Comparison of ENCODE assay signal across 8 cellular contexts in genomic region chr3:196941846-196942225, GRCh38. TPM values are rescaled to one million over a fixed set of nuclear protein-coding genes. Genes with fewer than 3 reads are reported as not detected.
DNase-seq lines count a peak whose midpoint lies in the region; ATAC-seq and TF ChIP-seq lines count a peak whose summit lies in the region.

No MANE protein-coding gene starts in this region.

- peak in 1 of 2 experiments; percentile 55 for DNase-seq in SJSA1 (ENCODE audit: low read depth in 1 of 2, low spot score in 2 of 2)
- DNase-seq in activated naive CD4-positive, alpha-beta T cell treated with anti-CD3 and anti-CD28 coated beads, Interleukin-2, amount 50 U/mL, for 72 hours (ENCODE audit: low spot score in 2 of 2): peak in 1 of 2 donors; percentile 65
- DNase-seq in right atrium auricular region (ENCODE audit: low spot score): no peak
- peak; percentile 17 for DNase-seq in skeletal muscle cell (ENCODE audit: low read depth)
- DNase-seq in SW480 (ENCODE audit: low spot score): no peak

- H3K9ac ChIP-seq in BLaER1 treated with 17β-estradiol and CSF1 and Interleukin-3, amounts not matched to agents 10 nM and 100 nM: peak overlapping the region; percentile 93 to 99 (median 97)

- H4K20me1 ChIP-seq in BLaER1 treated with 17β-estradiol and CSF1 and Interleukin-3, amounts not matched to agents 10 nM and 100 nM: peaks cover 13 to 70% (median 60%) of the 10 kb centered on the region in 11 experiments; a peak in 17 of 22 replicates

- peak overlapping the region; percentile 90 to 98 (median 95) for H3K4me2 ChIP-seq in BLaER1 treated with 17β-estradiol and CSF1 and Interleukin-3, amounts not matched to agents 10 nM and 100 nM

- peaks cover 51 to 59% (median 55%) of the 10 kb centered on the region in 10 experiments for H3K4me1 ChIP-seq in BLaER1 treated with 17β-estradiol and CSF1 and Interleukin-3, amounts not matched to agents 10 nM and 100 nM
- H3K4me1 ChIP-seq in SJSA1 (replicated peaks) (peaks cover 15% of the 10 kb centered on the region), right atrium auricular region (peaks cover 0 to 30% of the 10 kb centered on the region in 2 donors)

- H3K27me3 ChIP-seq in BLaER1 treated with 17β-estradiol and CSF1 and Interleukin-3, amounts not matched to agents 10 nM and 100 nM: no peaks in the 10 kb centered on the region
- H3K27me3 ChIP-seq in SJSA1 (replicated peaks) (no peaks in the 10 kb centered on the region), right atrium auricular region (no peaks in the 10 kb centered on the region)

- peak overlapping the region; percentile 82 to 100 (median 96) for H3K4me3 ChIP-seq in BLaER1 treated with 17β-estradiol and CSF1 and Interleukin-3, amounts not matched to agents 10 nM and 100 nM
- H3K4me3 ChIP-seq in SJSA1 (peak overlapping the region; percentile 96), right atrium auricular region (peak overlapping the region; percentile 96 to 100), skeletal muscle cell (ENCODE audit: low read depth, low read length) (peak overlapping the region; percentile 88)

- H3K9me3 ChIP-seq in BLaER1 treated with 17β-estradiol and CSF1 and Interleukin-3, amounts not matched to agents 10 nM and 100 nM (replicated peaks in 1 of 11): no peaks in the 10 kb centered on the region
- no peaks in the 10 kb centered on the region for H3K9me3 ChIP-seq in SJSA1 (replicated peaks)
- no peaks in the 10 kb centered on the region for H3K9me3 ChIP-seq in right atrium auricular region

- peaks cover 25 to 47% (median 38%) of the 10 kb centered on the region in 11 experiments for H3K36me3 ChIP-seq in BLaER1 treated with 17β-estradiol and CSF1 and Interleukin-3, amounts not matched to agents 10 nM and 100 nM
- peaks cover 61% of the 10 kb centered on the region for H3K36me3 ChIP-seq in SJSA1
- H3K36me3 ChIP-seq in right atrium auricular region: peaks cover 26% of the 10 kb centered on the region

- H3K36me3 Mint-ChIP-seq in activated naive CD4-positive, alpha-beta T cell treated with anti-CD3 and anti-CD28 coated beads, Interleukin-2, amount 50 U/mL, for 72 hours: peaks cover 28 to 42% of the 10 kb centered on the region in 2 donors

- no peak for TF ChIP-seq CTCF in right atrium auricular region (IDR thresholded peaks at IDR 0.05)

- no peaks in the 10 kb centered on the region for H3K9me3 Mint-ChIP-seq in activated naive CD4-positive, alpha-beta T cell treated with anti-CD3 and anti-CD28 coated beads, Interleukin-2, amount 50 U/mL, for 72 hours

- peak overlapping the region; percentile 90 to 99 (median 96) for H3K27ac ChIP-seq in BLaER1 treated with 17β-estradiol and CSF1 and Interleukin-3, amounts not matched to agents 10 nM and 100 nM
- H3K27ac ChIP-seq in SJSA1 (peak overlapping the region; percentile 66), right atrium auricular region (peak overlapping the region; percentile 88 to 94)

- H3K27ac Mint-ChIP-seq in activated naive CD4-positive, alpha-beta T cell treated with anti-CD3 and anti-CD28 coated beads, Interleukin-2, amount 50 U/mL, for 72 hours: peak overlapping the region; percentile 96 to 100

- ATAC-seq in GM19328 (IDR thresholded peaks at IDR 0.05; ENCODE audit: unreplicated experiment): peak; percentile 23
- ATAC-seq in HG03460 (IDR thresholded peaks at IDR 0.05; ENCODE audit: unreplicated experiment): peak; percentile 19
- peak; percentile 44 to 52 for ATAC-seq in activated naive CD4-positive, alpha-beta T cell treated with anti-CD3 and anti-CD28 coated beads, Interleukin-2, amount 50 U/mL, for 72 hours

RNA-seq across cellular contexts. Expression of gene NCBP2, which starts 0.5 kb away (rescaled TPM):
- total RNA-seq in SJSA1 (2014; rRNA removed; shearing (Covaris generic)): 44.8 and 44.9 TPM in 2 replicates
- 10 to 100 TPM; 73.8 to 86.4 TPM for total RNA-seq in activated naive CD4-positive, alpha-beta T cell treated with anti-CD3 and anti-CD28 coated beads, Interleukin-2, amount 50 U/mL, for 72 hours
- 10 to 100 TPM; 21.6 to 22.8 TPM for total RNA-seq in right atrium auricular region

RNA-seq across cellular contexts. Expression of gene PIGZ, which starts 26.8 kb away (rescaled TPM):
- 0.13 and 0.84 TPM in 2 replicates for total RNA-seq in SJSA1 (2014; rRNA removed; shearing (Covaris generic))
- total RNA-seq in activated naive CD4-positive, alpha-beta T cell treated with anti-CD3 and anti-CD28 coated beads, Interleukin-2, amount 50 U/mL, for 72 hours: 1 to 10 TPM in 1 of 2 donors, under 1 TPM in 1; 0.23 to 1.1 TPM
- 1 to 10 TPM; 5.4 to 7.0 TPM for total RNA-seq in right atrium auricular region
